19 cellular contexts compared by ENCODE assay signal in genomic region chr1:177065430-177065829, GRCh38.
DNase-seq lines count a peak whose midpoint lies in the region; ATAC-seq, FAIRE-seq and TF ChIP-seq lines count a peak whose summit lies in the region.
"Had no signal": no experiment of that assay in that cellular context is flagged by ENCODE, and none has a peak within 500 bp of the region (broad histone marks: within the 10 kb centered on the region; RNA-seq: fewer than 3 reads in every experiment).

No MANE protein-coding gene starts in this region.

- intact Hi-C loops in kidney (cut with DNase I) = no loop called here

- H3K36me3 ChIP-seq in GM23338 (ENCODE audit: insufficient read depth) (no peaks in the 10 kb centered on the region), NT2/D1 (ENCODE audit: insufficient read depth, insufficient read length, low read length) (no peaks in the 10 kb centered on the region), kidney (ENCODE audit: control insufficient read depth in 1 of 2, insufficient read depth in 2 of 2, low read length in 2 of 2) (no peaks in the 10 kb centered on the region)
- H3K36me3 ChIP-seq: MG63, Peyer's patch had no signal

- no peak overlapping the region for H3K27ac ChIP-seq in GM23338 (ENCODE audit: low read depth)
- H3K27ac ChIP-seq in kidney (ENCODE audit: low read depth in 2 of 2, low read length in 2 of 2) = no peak overlapping the region
- H3K27ac ChIP-seq: Peyer's patch had no signal

- peaks cover 21% of the 10 kb centered on the region for H3K9me2 ChIP-seq in GM23338 (ENCODE audit: insufficient read depth)

- TF ChIP-seq CTCF in GM23338 (conservative IDR thresholded peaks at IDR 0.05; ENCODE audit: low read depth in 2 of 2) (no peak), kidney (IDR thresholded peaks at IDR 0.05; ENCODE audit: borderline replicate concordance, extremely low read depth, insufficient read depth) (no peak)

- no peaks in the 10 kb centered on the region for H3K79me2 ChIP-seq in GM23338 (replicated peaks; ENCODE audit: insufficient read depth)

- no peak for FAIRE-seq in kidney (lab: Jason Lieb, UNC)

- H3K9ac ChIP-seq in NT2/D1 (ENCODE audit: insufficient read length, low read depth) = no peak overlapping the region
- no peak overlapping the region for H3K9ac ChIP-seq in kidney (ENCODE audit: low read length in 2 of 2)

- H3K27me3 ChIP-seq in GM23338 (ENCODE audit: insufficient read depth) = no peaks in the 10 kb centered on the region
- peaks cover 53% of the 10 kb centered on the region for H3K27me3 ChIP-seq in NT2/D1 (ENCODE audit: insufficient read depth, insufficient read length)
- H3K27me3 ChIP-seq: Peyer's patch had no signal

- no peak overlapping the region for H3K4me2 ChIP-seq in GM23338

- H3F3A ChIP-seq in GM23338 (replicated peaks; ENCODE audit: low read depth) = no peaks in the 10 kb centered on the region

- no peak overlapping the region for H3K4me3 Mint-ChIP-seq in GM23338
- H3K4me3 Mint-ChIP-seq: CD4-positive, CD25-positive, alpha-beta regulatory T cell; H9; T-cell had no signal

- H3K4me1 Mint-ChIP-seq in GM23338 = peaks cover 26% of the 10 kb centered on the region
- H3K4me1 Mint-ChIP-seq: CD4-positive, CD25-positive, alpha-beta regulatory T cell; T-cell had no signal

- H3K9me3 Mint-ChIP-seq in GM23338 = no peaks in the 10 kb centered on the region
- H3K9me3 Mint-ChIP-seq: H9 had no signal

- H3K4me3 ChIP-seq in GM23338 (no peak overlapping the region), NT2/D1 (ENCODE audit: insufficient read length, low read depth) (no peak overlapping the region), kidney (ENCODE audit: low read length in 2 of 2) (no peak overlapping the region)
- H3K4me3 ChIP-seq: MG63, Peyer's patch had no signal

- peaks cover 4% of the 10 kb centered on the region for H3K27me3 Mint-ChIP-seq in GM23338 (ENCODE audit: insufficient read depth, low read depth, poor library complexity)
- H3K27me3 Mint-ChIP-seq: CD4-positive, CD25-positive, alpha-beta regulatory T cell; T-cell had no signal

- H3K4me1 ChIP-seq in GM23338 (ENCODE audit: insufficient read depth) (peaks cover 18% of the 10 kb centered on the region), NT2/D1 (ENCODE audit: insufficient read depth, insufficient read length) (peaks cover 4% of the 10 kb centered on the region), kidney (ENCODE audit: control insufficient read depth in 1 of 2, insufficient read depth in 1 of 2, low read depth in 1 of 2, low read length in 2 of 2) (no peaks in the 10 kb centered on the region)
- H3K4me1 ChIP-seq: Peyer's patch had no signal

- no peak overlapping the region for H2AFZ ChIP-seq in GM23338

- no peaks in the 10 kb centered on the region for H4K20me1 ChIP-seq in GM23338 (replicated peaks; ENCODE audit: insufficient read depth)

- peak; percentile 16 for DNase-seq in COLO668 (lab: John Stamatoyannopoulos, UW; ENCODE audit: unreplicated experiment)
- no peak for DNase-seq in GM23338 (ENCODE audit: low spot score)
- DNase-seq in NT2/D1 (ENCODE audit: low read depth, low spot score) = peak; percentile 71
- peak; percentile 36 for DNase-seq in iPS DF 4.7 (ENCODE audit: extremely low read depth, low spot score)
- no peak for DNase-seq in stimulated activated CD4-positive, alpha-beta T cell treated with anti-CD3 and anti-CD28 coated beads, Interleukin-4, amount 100 ng/mL, for 1 hour
- DNase-seq in T-helper 9 cell = no peak
- DNase-seq in DMS53 treated with DMSO at 0.1 percent for 48 hours (lab: John Stamatoyannopoulos, UW; ENCODE audit: unreplicated experiment) = no peak
- DNase-seq in kidney = no peak
- DNase-seq: Calu3; CD4-positive, CD25-positive, alpha-beta regulatory T cell; DMS53; H9; MG63; NCI-H1436; NCI-H446 treated with DMSO at 0.1 percent for 48 hours; NCI-H82; Peyer's patch; T-cell had no signal

- ATAC-seq in GM23338 = peak; percentile 58
- ATAC-seq: Right ventricle myocardium inferior, T-cell had no signal

- no peaks in the 10 kb centered on the region; the same call in 2 of the 3 replicates for H3K36me3 Mint-ChIP-seq in GM23338 (ENCODE audit: low read depth)
- H3K36me3 Mint-ChIP-seq: CD4-positive, CD25-positive, alpha-beta regulatory T cell; T-cell had no signal

- H3K9me3 ChIP-seq in NT2/D1 (ENCODE audit: insufficient read depth, low read length) (peaks cover 3% of the 10 kb centered on the region; the same call in 1 of the 2 replicates), kidney (ENCODE audit: control insufficient read depth in 1 of 2, low read length in 2 of 2) (no peaks in the 10 kb centered on the region)
- H3K9me3 ChIP-seq: MG63, Peyer's patch had no signal

- no peak overlapping the region for H3K27ac Mint-ChIP-seq in GM23338
- H3K27ac Mint-ChIP-seq: CD4-positive, CD25-positive, alpha-beta regulatory T cell; H9; T-cell had no signal

TF ChIP-seq in GM23338, 12 proteins besides CTCF, POLR2A, EP300 and RAD21 (continues in another document):
- no peak for TF ChIP-seq CREB1 (CRISPR knock-in tag; IDR thresholded peaks at IDR 0.05; ENCODE audit: low read depth)
- peak; percentile 93 for TF ChIP-seq ZNF462 (CRISPR knock-in tag; IDR thresholded peaks at IDR 0.05)
- no peak for TF ChIP-seq ZNF114 (CRISPR knock-in tag; IDR thresholded peaks at IDR 0.05)
- TF ChIP-seq ETS1 (IDR thresholded peaks at IDR 0.05) = no peak
- TF ChIP-seq STAT1 (IDR thresholded peaks at IDR 0.05; ENCODE audit: unreplicated experiment) = no peak

Comparison
In these comparisons a context has a peak if more than half of its experiments do, and no peak if none do; other contexts are left out.
1. DNase-seq: peak in COLO668 (single experiment), NT2/D1 (single experiment) and iPS DF 4.7 (single experiment); none in GM23338 (single experiment), stimulated activated CD4-positive, alpha-beta T cell treated with anti-CD3 and anti-CD28 coated beads, Interleukin-4, amount 100 ng/mL, for 1 hour (single experiment), T-helper 9 cell (single experiment), DMS53 treated with DMSO at 0.1 percent for 48 hours (single experiment) and kidney (single experiment).